9 cellular contexts compared by ENCODE assay signal in genomic region chr22:42399315-42400271, GRCh38. TPM values are rescaled to one million over a fixed set of nuclear protein-coding genes. Genes with fewer than 3 reads are reported as not detected.
DNase-seq lines count a peak whose midpoint lies in the region; ATAC-seq, FAIRE-seq and TF ChIP-seq lines count a peak whose summit lies in the region.
"Had no signal": no experiment of that assay in that cellular context is flagged by ENCODE, and none has a peak within 500 bp of the region (broad histone marks: within the 10 kb centered on the region; RNA-seq: fewer than 3 reads in every experiment).

No MANE protein-coding gene starts in this region.

- H3K27me3 Mint-ChIP-seq in natural killer cell treated with Interleukin-12 subunit alpha and Interleukin-12 subunit beta and Interleukin-15 and Interleukin-18, amount 100 ng/mL, for 72 hours = peaks cover 0 to 5% of the 10 kb centered on the region in 2 donors
- H3K27me3 Mint-ChIP-seq in activated CD4-positive, alpha-beta memory T cell treated with anti-CD3 and anti-CD28 coated beads for 36 hours = no peaks in the 10 kb centered on the region

- CTCF ChIA-PET in RWPE1 (lab: Yijun Ruan, JAX) = interaction anchor here (0.7 kb wide), 1 partner anchor 99 kb away, joined by 3 read pairs; no protein-coding TSS in a partner anchor
- CTCF ChIA-PET in activated CD4-positive, alpha-beta memory T cell treated with anti-CD3 and anti-CD28 coated beads for 36 hours (lab: Charles Lee) = no interaction called here

- peak; percentile 71 for ATAC-seq in left colon
- ATAC-seq in natural killer cell treated with Interleukin-12 subunit alpha and Interleukin-12 subunit beta and Interleukin-15 and Interleukin-18, amount 100 ng/mL, for 72 hours = no peak

- no peaks in the 10 kb centered on the region for H3K36me3 Mint-ChIP-seq in natural killer cell treated with Interleukin-12 subunit alpha and Interleukin-12 subunit beta and Interleukin-15 and Interleukin-18, amount 100 ng/mL, for 72 hours
- H3K36me3 Mint-ChIP-seq in activated CD4-positive, alpha-beta memory T cell treated with anti-CD3 and anti-CD28 coated beads for 36 hours = no peaks in the 10 kb centered on the region

- TF ChIP-seq CTCF in D721Med (IDR thresholded peaks at IDR 0.05; ENCODE audit: insufficient read depth, missing control alignments) (peak; percentile 15), RWPE1 (conservative IDR thresholded peaks at IDR 0.05; ENCODE audit: low read depth) (no peak)

- H3K27ac Mint-ChIP-seq in natural killer cell treated with Interleukin-12 subunit alpha and Interleukin-12 subunit beta and Interleukin-15 and Interleukin-18, amount 100 ng/mL, for 72 hours = no peak overlapping the region
- no peak overlapping the region for H3K27ac Mint-ChIP-seq in activated CD4-positive, alpha-beta memory T cell treated with anti-CD3 and anti-CD28 coated beads for 36 hours

- intact Hi-C loops in left colon (cut with DNase I, micrococcal nuclease) = no loop called here
- intact Hi-C loops in activated CD4-positive, alpha-beta memory T cell treated with anti-CD3 and anti-CD28 coated beads for 36 hours (cut with micrococcal nuclease) = no loop called here

- H3K27ac ChIP-seq in RWPE1 = no peak overlapping the region

- POLR2A ChIA-PET in RWPE1 (lab: Yijun Ruan, JAX; ENCODE audit: low non-redundant PET) = interaction anchor here (0.6 kb wide), 2 partner anchors 30 to 939 kb away, joined by 3 to 4 read pairs; no protein-coding TSS in a partner anchor
- POLR2A ChIA-PET in activated CD4-positive, alpha-beta memory T cell treated with anti-CD3 and anti-CD28 coated beads for 36 hours (lab: Charles Lee) = no interaction called here

- DNase-seq in D721Med (ENCODE audit: insufficient read length, low spot score) (no peak), NCI-H1105 treated with DMSO at 0.1 percent for 48 hours (lab: John Stamatoyannopoulos, UW) (peak; percentile 98), RPMI7951 (ENCODE audit: low read depth) (peak; percentile 15), left colon (peak in 1 of 2 donors; percentile 64), RWPE1 (ENCODE audit: low spot score) (no peak)
- DNase-seq in natural killer cell treated with Interleukin-12 subunit alpha and Interleukin-12 subunit beta and Interleukin-15 and Interleukin-18, amount 100 ng/mL, for 72 hours (ENCODE audit: low spot score) = no peak
- no peak for DNase-seq in stimulated activated CD4-positive, alpha-beta T cell treated with anti-CD3 and anti-CD28 coated beads, Interleukin-4, amount 100 ng/mL, for 24 hours
- DNase-seq in activated CD4-positive, alpha-beta memory T cell treated with anti-CD3 and anti-CD28 coated beads for 36 hours = no peak

- peaks cover 0 to 5% of the 10 kb centered on the region in 2 donors for H3K4me1 Mint-ChIP-seq in natural killer cell treated with Interleukin-12 subunit alpha and Interleukin-12 subunit beta and Interleukin-15 and Interleukin-18, amount 100 ng/mL, for 72 hours (ENCODE audit: low read depth in 2 of 2)
- peaks cover 8% of the 10 kb centered on the region for H3K4me1 Mint-ChIP-seq in activated CD4-positive, alpha-beta memory T cell treated with anti-CD3 and anti-CD28 coated beads for 36 hours (ENCODE audit: low read depth)

- no peak for FAIRE-seq in D721Med (lab: Jason Lieb, UNC)
- FAIRE-seq: endometrium had no signal

- H3K9me3 Mint-ChIP-seq in natural killer cell treated with Interleukin-12 subunit alpha and Interleukin-12 subunit beta and Interleukin-15 and Interleukin-18, amount 100 ng/mL, for 72 hours = no peaks in the 10 kb centered on the region
- no peaks in the 10 kb centered on the region for H3K9me3 Mint-ChIP-seq in activated CD4-positive, alpha-beta memory T cell treated with anti-CD3 and anti-CD28 coated beads for 36 hours

- no peak overlapping the region for H3K4me3 Mint-ChIP-seq in natural killer cell treated with Interleukin-12 subunit alpha and Interleukin-12 subunit beta and Interleukin-15 and Interleukin-18, amount 100 ng/mL, for 72 hours
- H3K4me3 Mint-ChIP-seq in activated CD4-positive, alpha-beta memory T cell treated with anti-CD3 and anti-CD28 coated beads for 36 hours = no peak overlapping the region

RNA-seq across cellular contexts. Expression of gene NFAM1, which starts 32.6 kb away (rescaled TPM):
- total RNA-seq in RPMI7951 (2014; rRNA removed; shearing (Covaris generic)) = not detected in 2 replicates
- 1 to 10 TPM in 1 of 2 donors, under 1 TPM in 1; 0.55 to 2.9 TPM for total RNA-seq in left colon
- under 1 TPM; 0.19 to 0.47 TPM for total RNA-seq in natural killer cell treated with Interleukin-12 subunit alpha and Interleukin-12 subunit beta and Interleukin-15 and Interleukin-18, amount 100 ng/mL, for 72 hours
- under 1 TPM; 0.15 to 0.24 TPM for total RNA-seq in activated CD4-positive, alpha-beta memory T cell treated with anti-CD3 and anti-CD28 coated beads for 36 hours

Comparison
In these comparisons a context has a peak if more than half of its experiments do, and no peak if none do; other contexts are left out.
1. DNase-seq: peak in NCI-H1105 treated with DMSO at 0.1 percent for 48 hours (single experiment) and RPMI7951 (single experiment); none in D721Med (single experiment), natural killer cell treated with Interleukin-12 subunit alpha and Interleukin-12 subunit beta and Interleukin-15 and Interleukin-18, amount 100 ng/mL, for 72 hours (single experiment), stimulated activated CD4-positive, alpha-beta T cell treated with anti-CD3 and anti-CD28 coated beads, Interleukin-4, amount 100 ng/mL, for 24 hours (single experiment), RWPE1 (single experiment) and activated CD4-positive, alpha-beta memory T cell treated with anti-CD3 and anti-CD28 coated beads for 36 hours (single experiment).